Comparison of ENCODE assay signal across 1 cellular context in genomic region chr3:153970735-153971347, GRCh38.
TF ChIP-seq lines count a peak whose summit lies in the region.

No MANE protein-coding gene starts in this region.

TF ChIP-seq in WTC11, 78 proteins besides CTCF, POLR2A, EP300 and RAD21 (continued from another document):
- TF ChIP-seq, protein P1, sequence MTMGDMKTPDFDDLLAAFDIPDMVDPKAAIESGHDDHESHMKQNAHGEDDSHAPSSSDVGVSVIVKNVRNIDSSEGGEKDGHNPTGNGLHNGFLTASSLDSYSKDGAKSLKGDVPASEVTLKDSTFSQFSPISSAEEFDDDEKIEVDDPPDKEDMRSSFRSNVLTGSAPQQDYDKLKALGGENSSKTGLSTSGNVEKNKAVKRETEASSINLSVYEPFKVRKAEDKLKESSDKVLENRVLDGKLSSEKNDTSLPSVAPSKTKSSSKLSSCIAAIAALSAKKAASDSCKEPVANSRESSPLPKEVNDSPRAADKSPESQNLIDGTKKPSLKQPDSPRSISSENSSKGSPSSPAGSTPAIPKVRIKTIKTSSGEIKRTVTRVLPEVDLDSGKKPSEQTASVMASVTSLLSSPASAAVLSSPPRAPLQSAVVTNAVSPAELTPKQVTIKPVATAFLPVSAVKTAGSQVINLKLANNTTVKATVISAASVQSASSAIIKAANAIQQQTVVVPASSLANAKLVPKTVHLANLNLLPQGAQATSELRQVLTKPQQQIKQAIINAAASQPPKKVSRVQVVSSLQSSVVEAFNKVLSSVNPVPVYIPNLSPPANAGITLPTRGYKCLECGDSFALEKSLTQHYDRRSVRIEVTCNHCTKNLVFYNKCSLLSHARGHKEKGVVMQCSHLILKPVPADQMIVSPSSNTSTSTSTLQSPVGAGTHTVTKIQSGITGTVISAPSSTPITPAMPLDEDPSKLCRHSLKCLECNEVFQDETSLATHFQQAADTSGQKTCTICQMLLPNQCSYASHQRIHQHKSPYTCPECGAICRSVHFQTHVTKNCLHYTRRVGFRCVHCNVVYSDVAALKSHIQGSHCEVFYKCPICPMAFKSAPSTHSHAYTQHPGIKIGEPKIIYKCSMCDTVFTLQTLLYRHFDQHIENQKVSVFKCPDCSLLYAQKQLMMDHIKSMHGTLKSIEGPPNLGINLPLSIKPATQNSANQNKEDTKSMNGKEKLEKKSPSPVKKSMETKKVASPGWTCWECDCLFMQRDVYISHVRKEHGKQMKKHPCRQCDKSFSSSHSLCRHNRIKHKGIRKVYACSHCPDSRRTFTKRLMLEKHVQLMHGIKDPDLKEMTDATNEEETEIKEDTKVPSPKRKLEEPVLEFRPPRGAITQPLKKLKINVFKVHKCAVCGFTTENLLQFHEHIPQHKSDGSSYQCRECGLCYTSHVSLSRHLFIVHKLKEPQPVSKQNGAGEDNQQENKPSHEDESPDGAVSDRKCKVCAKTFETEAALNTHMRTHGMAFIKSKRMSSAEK (CRISPR knock-in tag; IDR thresholded peaks at IDR 0.05; ENCODE audit: borderline replicate concordance): no peak
- TF ChIP-seq CREB1 (CRISPR knock-in tag; IDR thresholded peaks at IDR 0.05) (no peak), CBFB (CRISPR knock-in tag; IDR thresholded peaks at IDR 0.05; ENCODE audit: low read depth) (no peak), ZNF396 (CRISPR knock-in tag; IDR thresholded peaks at IDR 0.05; ENCODE audit: borderline replicate concordance) (no peak), ZNF232 (CRISPR knock-in tag; IDR thresholded peaks at IDR 0.05) (no peak), ESRRA (CRISPR knock-in tag; IDR thresholded peaks at IDR 0.05; ENCODE audit: borderline replicate concordance) (no peak), ZNF425 (CRISPR knock-in tag; conservative IDR thresholded peaks at IDR 0.05) (no peak), OVOL2 (CRISPR knock-in tag; IDR thresholded peaks at IDR 0.05; ENCODE audit: borderline replicate concordance) (no peak)
- TF ChIP-seq, protein P2, sequence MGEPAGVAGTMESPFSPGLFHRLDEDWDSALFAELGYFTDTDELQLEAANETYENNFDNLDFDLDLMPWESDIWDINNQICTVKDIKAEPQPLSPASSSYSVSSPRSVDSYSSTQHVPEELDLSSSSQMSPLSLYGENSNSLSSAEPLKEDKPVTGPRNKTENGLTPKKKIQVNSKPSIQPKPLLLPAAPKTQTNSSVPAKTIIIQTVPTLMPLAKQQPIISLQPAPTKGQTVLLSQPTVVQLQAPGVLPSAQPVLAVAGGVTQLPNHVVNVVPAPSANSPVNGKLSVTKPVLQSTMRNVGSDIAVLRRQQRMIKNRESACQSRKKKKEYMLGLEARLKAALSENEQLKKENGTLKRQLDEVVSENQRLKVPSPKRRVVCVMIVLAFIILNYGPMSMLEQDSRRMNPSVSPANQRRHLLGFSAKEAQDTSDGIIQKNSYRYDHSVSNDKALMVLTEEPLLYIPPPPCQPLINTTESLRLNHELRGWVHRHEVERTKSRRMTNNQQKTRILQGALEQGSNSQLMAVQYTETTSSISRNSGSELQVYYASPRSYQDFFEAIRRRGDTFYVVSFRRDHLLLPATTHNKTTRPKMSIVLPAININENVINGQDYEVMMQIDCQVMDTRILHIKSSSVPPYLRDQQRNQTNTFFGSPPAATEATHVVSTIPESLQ (CRISPR knock-in tag; IDR thresholded peaks at IDR 0.05): no peak
- TF ChIP-seq, protein P3, sequence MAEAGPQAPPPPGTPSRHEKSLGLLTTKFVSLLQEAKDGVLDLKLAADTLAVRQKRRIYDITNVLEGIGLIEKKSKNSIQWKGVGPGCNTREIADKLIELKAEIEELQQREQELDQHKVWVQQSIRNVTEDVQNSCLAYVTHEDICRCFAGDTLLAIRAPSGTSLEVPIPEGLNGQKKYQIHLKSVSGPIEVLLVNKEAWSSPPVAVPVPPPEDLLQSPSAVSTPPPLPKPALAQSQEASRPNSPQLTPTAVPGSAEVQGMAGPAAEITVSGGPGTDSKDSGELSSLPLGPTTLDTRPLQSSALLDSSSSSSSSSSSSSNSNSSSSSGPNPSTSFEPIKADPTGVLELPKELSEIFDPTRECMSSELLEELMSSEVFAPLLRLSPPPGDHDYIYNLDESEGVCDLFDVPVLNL (CRISPR knock-in tag; IDR thresholded peaks at IDR 0.05; ENCODE audit: borderline replicate concordance, low read depth): no peak
